In the genomic region with DNA sequence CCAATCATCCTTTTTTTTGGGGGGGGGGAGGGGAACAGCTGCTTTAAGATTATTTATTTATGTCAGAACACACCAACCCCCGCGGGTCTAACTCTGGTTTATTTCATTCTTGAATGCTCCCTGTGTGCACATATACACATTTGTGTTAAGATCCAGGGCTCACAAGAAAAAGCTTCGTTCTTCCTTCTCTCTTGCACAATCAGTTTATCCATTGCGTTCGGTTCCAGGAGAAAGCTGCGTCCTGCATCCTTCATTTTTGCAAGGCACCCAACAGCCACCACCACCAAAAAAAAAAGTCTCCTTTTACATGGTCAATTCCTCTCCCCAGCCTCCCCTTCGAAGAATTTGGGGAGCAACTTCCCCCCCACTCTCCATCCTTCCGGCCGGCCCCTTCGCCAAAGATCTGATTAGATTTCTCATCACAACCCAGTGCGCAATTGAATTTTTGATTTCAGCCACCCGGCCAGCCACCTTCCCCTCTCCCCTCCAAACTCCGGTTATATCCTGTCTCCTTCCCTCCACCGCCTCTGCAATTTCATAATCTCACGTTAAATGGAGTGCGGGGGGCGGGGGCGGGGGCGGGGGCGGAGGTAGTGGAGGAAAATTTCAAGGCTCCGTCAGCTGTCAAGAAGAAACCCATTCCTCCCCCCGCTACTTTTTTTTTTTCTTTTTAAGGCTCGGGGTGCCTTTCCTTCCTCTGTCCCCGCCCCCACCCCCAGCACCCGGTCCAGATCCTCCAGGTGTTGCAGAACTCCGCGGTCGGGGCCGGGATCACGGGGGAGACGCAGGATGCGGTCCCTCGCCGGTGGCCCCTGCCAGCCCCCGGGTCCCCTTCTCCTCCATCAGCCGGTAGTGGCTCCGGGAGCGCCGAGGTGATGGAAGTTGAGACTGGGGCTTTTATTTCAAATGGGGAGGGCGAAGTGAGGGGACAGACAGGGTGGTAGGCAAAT, we compare ENCODE assay signal across 9 cellular contexts.
A peak's percentile ranks its signal among the peaks of the same experiment; 100 is the strongest.
DNase-seq lines count a peak whose midpoint lies in the region; FAIRE-seq and TF ChIP-seq lines count a peak whose summit lies in the region.
"Had no signal": no experiment of that assay in that cellular context is flagged by ENCODE, and none has a peak within 500 bp of the region (broad histone marks: within the 10 kb centered on the region; RNA-seq: fewer than 3 reads in every experiment).

No MANE protein-coding gene starts in this region.

- no peaks in the 10 kb centered on the region for H3K9me3 ChIP-seq in HUES48 (ENCODE audit: control insufficient read depth, insufficient read depth, low read length)
- H3K9me3 ChIP-seq in ascending aorta = no peaks in the 10 kb centered on the region
- no peaks in the 10 kb centered on the region for H3K9me3 ChIP-seq in iPS-15b (ENCODE audit: control insufficient read depth, insufficient read depth, low read length)

- peak overlapping the region; percentile 68 for H3K4me3 ChIP-seq in HUES48 (ENCODE audit: low read depth, low read length)
- peak overlapping the region; percentile 57 to 74 for H3K4me3 ChIP-seq in ascending aorta
- H3K4me3 ChIP-seq in iPS-15b (ENCODE audit: low read depth, low read length) = peak overlapping the region; percentile 80
- peak overlapping the region in 6 of 7 experiments; percentile 5 to 43 (median 26) for H3K4me3 ChIP-seq in skin epidermis

- DNase-seq in ascending aorta (ENCODE audit: low spot score in 2 of 2) = no peak
- DNase-seq in CD1c-positive myeloid dendritic cell (ENCODE audit: extremely low spot score) = no peak
- DNase-seq in AG08395 (ENCODE audit: low spot score) = no peak
- no peak for DNase-seq in RCC 7860 (ENCODE audit: low spot score)
- DNase-seq in NCI-H1436 treated with DMSO at 0.1 percent for 48 hours (lab: John Stamatoyannopoulos, UW) = no peak
- DNase-seq: naive B cell had no signal

- peaks cover 43% of the 10 kb centered on the region for H3K27me3 ChIP-seq in HUES48 (ENCODE audit: control insufficient read depth, insufficient read depth, low read length)
- H3K27me3 ChIP-seq in ascending aorta = no peaks in the 10 kb centered on the region
- H3K27me3 ChIP-seq in iPS-15b (ENCODE audit: control insufficient read depth, insufficient read depth, low read length) = peaks cover 48% of the 10 kb centered on the region

- FAIRE-seq in RCC 7860 (lab: Jason Lieb, UNC) = no peak

- H3K27ac ChIP-seq in HUES48 (ENCODE audit: low read depth, low read length) (no peak overlapping the region), ascending aorta (peak overlapping the region in 1 of 2 donors; percentile 64), skin epidermis (peak overlapping the region in 3 of 21 experiments; percentile 7 to 68 (median 53))

- TF ChIP-seq CTCF in ascending aorta (IDR thresholded peaks at IDR 0.05) = no peak

- H3K9ac ChIP-seq in HUES48 (ENCODE audit: low read depth, low read length) (no peak overlapping the region), iPS-15b (ENCODE audit: low read depth, low read length) (no peak overlapping the region)

- H3K36me3 ChIP-seq in HUES48 (ENCODE audit: control insufficient read depth, insufficient read depth, low read length) (no peaks in the 10 kb centered on the region), ascending aorta (no peaks in the 10 kb centered on the region), iPS-15b (ENCODE audit: control insufficient read depth, insufficient read depth, low read length) (no peaks in the 10 kb centered on the region)

- H3K4me1 ChIP-seq in HUES48 (ENCODE audit: control insufficient read depth, insufficient read depth, low read length) (peaks cover 22% of the 10 kb centered on the region), ascending aorta (peaks cover 0 to 2% of the 10 kb centered on the region in 2 donors), iPS-15b (ENCODE audit: control insufficient read depth, insufficient read depth, low read length) (peaks cover 11% of the 10 kb centered on the region)

- intact Hi-C loops in ascending aorta (cut with DNase I) = no loop called here

Comparison
In these comparisons a context has a peak if more than half of its experiments do, and no peak if none do; other contexts are left out.
1. H3K4me3 ChIP-seq: peak in every context shown above with its lines; median percentile 80 in iPS-15b; 68 in HUES48; 66 in ascending aorta; 26 in skin epidermis.